ENCODE assay signal across 9 cellular contexts in the genomic region with DNA sequence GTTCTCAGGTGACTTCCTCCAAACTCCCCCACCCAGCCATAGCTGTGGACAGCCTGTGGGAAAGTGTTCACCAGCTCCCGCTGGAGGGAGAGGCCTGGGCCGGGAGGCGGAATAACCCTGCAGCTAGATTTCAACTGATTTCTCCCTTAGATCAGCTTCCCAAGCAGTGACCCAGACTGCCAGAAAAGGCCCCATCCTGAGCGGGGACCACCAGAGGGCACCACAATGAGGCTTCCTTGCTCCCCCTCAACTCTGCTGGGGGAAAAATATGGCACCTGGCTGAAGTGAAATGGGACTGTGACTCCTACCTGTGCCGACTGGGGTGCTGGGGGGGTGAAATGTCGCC. TPM values are rescaled to one million over a fixed set of nuclear protein-coding genes. Genes with fewer than 3 reads are reported as not detected.
DNase-seq lines count a peak whose midpoint lies in the region; ATAC-seq and TF ChIP-seq lines count a peak whose summit lies in the region.
"Had no signal": no experiment of that assay in that cellular context is flagged by ENCODE, and none has a peak within 500 bp of the region (broad histone marks: within the 10 kb centered on the region; RNA-seq: fewer than 3 reads in every experiment).

No MANE protein-coding gene starts in this region.

- H3K36me3 ChIP-seq in iPS DF 6.9 (ENCODE audit: control insufficient read depth, insufficient read depth, low read length), result no peaks in the 10 kb centered on the region
- no peaks in the 10 kb centered on the region for H3K36me3 ChIP-seq in thoracic aorta
- no peaks in the 10 kb centered on the region for H3K36me3 ChIP-seq in gastroesophageal sphincter

- peaks cover 42% of the 10 kb centered on the region for H3K27me3 ChIP-seq in iPS DF 6.9 (ENCODE audit: control insufficient read depth, insufficient read depth, low read length)
- H3K27me3 ChIP-seq in thoracic aorta (replicated peaks; ENCODE audit: insufficient read depth), result peaks cover 24% of the 10 kb centered on the region
- H3K27me3 ChIP-seq in gastroesophageal sphincter, result peaks cover 100% of the 10 kb centered on the region

- intact Hi-C loops in activated B cell treated with CpG ODN at 0.5 μM for 24 hours (cut with micrococcal nuclease), result loop anchor here (2.0 kb wide), 1 partner anchor 15 kb away; no protein-coding TSS in a partner anchor

- no CpG with 5 or more reads among the region's 6 CpGs for WGBS in iPS DF 6.9 (ENCODE audit: insufficient coverage, insufficient read length)
- 0% methylated on average over 1 of the region's 6 CpGs; no CpG with 5 or more reads in 1 of the 2 donors for WGBS in gastroesophageal sphincter (ENCODE audit: low coverage in 1 of 2), 2 donors

- ATAC-seq in activated B cell treated with CpG ODN at 0.5 μM for 24 hours (ENCODE audit: low read depth) (peak; percentile 43), thoracic aorta (ENCODE audit: insufficient number of reproducible peaks, low FRiP score, low read depth) (no peak), HG02981 (IDR thresholded peaks at IDR 0.05; ENCODE audit: unreplicated experiment) (no peak), gastroesophageal sphincter (no peak), HG02571 (IDR thresholded peaks at IDR 0.05; ENCODE audit: unreplicated experiment) (no peak)

- CTCF ChIA-PET in activated B cell treated with CpG ODN at 0.5 μM for 24 hours (lab: Charles Lee), result interaction anchor here (0.7 to 1.6 kb wide), 11 partner anchors 10 to 188 kb away, joined by 3 to 16 read pairs (median 3); no protein-coding TSS in a partner anchor

- H3K27me3 Mint-ChIP-seq in activated B cell treated with CpG ODN at 0.5 μM for 24 hours, result peaks cover 81% of the 10 kb centered on the region

- no peak for TF ChIP-seq EP300 in gastroesophageal sphincter (IDR thresholded peaks at IDR 0.05)

- peaks cover 8% of the 10 kb centered on the region; the same call in 1 of the 2 replicates for H3K4me1 ChIP-seq in iPS DF 6.9 (ENCODE audit: control insufficient read depth, insufficient read depth, low read length)
- H3K4me1 ChIP-seq in thoracic aorta (ENCODE audit: control insufficient read depth in 1 of 2, low read depth in 2 of 2), result peaks cover 20 to 21% of the 10 kb centered on the region in 2 donors
- peaks cover 0 to 27% (median 21%) of the 10 kb centered on the region in 3 donors for H3K4me1 ChIP-seq in gastroesophageal sphincter

- H3K27ac ChIP-seq in iPS DF 6.9 (ENCODE audit: low read length), result no peak overlapping the region
- H3K27ac ChIP-seq in thoracic aorta, result peak overlapping the region in 1 of 2 donors; percentile 42
- no peak overlapping the region for H3K27ac ChIP-seq in gastroesophageal sphincter

- peak; percentile 11 for DNase-seq in activated effector memory CD4-positive, alpha-beta T cell treated with Interleukin-2 at 50 U/mL for 16 hours
- no peak for DNase-seq in activated effector memory CD4-positive, alpha-beta T cell treated with anti-CD3 and anti-CD28 coated beads, Interleukin-2, amount 50 U/mL, for 16 hours
- DNase-seq in activated B cell treated with CpG ODN at 0.5 μM for 24 hours, result peak; percentile 33
- DNase-seq in iPS DF 6.9 (ENCODE audit: low read depth, low spot score), result no peak
- no peak for DNase-seq in thoracic aorta (ENCODE audit: low spot score)

- POLR2A ChIA-PET in activated B cell treated with CpG ODN at 0.5 μM for 24 hours (lab: Charles Lee), result interaction anchor here (0.5 to 1.9 kb wide), 3 partner anchors 34 to 81 kb away, joined by 3 to 5 read pairs (median 4); a partner anchor contains a TSS

- no peak overlapping the region for H3K27ac Mint-ChIP-seq in activated B cell treated with CpG ODN at 0.5 μM for 24 hours

- peaks cover 23% of the 10 kb centered on the region for H3K4me1 Mint-ChIP-seq in activated B cell treated with CpG ODN at 0.5 μM for 24 hours

- TF ChIP-seq POLR2A in gastroesophageal sphincter (IDR thresholded peaks at IDR 0.05), result no peak

- no peak for TF ChIP-seq CTCF in activated B cell treated with CpG ODN at 0.5 μM for 24 hours (IDR thresholded peaks at IDR 0.05)
- TF ChIP-seq CTCF in thoracic aorta (IDR thresholded peaks at IDR 0.05), result no peak
- no peak for TF ChIP-seq CTCF in gastroesophageal sphincter (IDR thresholded peaks at IDR 0.05)

- H3K4me3 Mint-ChIP-seq in activated B cell treated with CpG ODN at 0.5 μM for 24 hours, result peak overlapping the region; percentile 89

- H3K4me3 ChIP-seq in iPS DF 6.9 (ENCODE audit: low read length) (peak overlapping the region; percentile 4; the same call in 1 of the 2 replicates), thoracic aorta (peak overlapping the region; percentile 67), gastroesophageal sphincter (peak overlapping the region in 1 of 2 donors; percentile 44)

- peaks cover 2% of the 10 kb centered on the region for H3K36me3 Mint-ChIP-seq in activated B cell treated with CpG ODN at 0.5 μM for 24 hours (ENCODE audit: low read depth)

- H3K9me3 Mint-ChIP-seq in activated B cell treated with CpG ODN at 0.5 μM for 24 hours, result no peaks in the 10 kb centered on the region

- H3K9me3 ChIP-seq in iPS DF 6.9 (ENCODE audit: control insufficient read depth, insufficient read depth, low read length) (no peaks in the 10 kb centered on the region), thoracic aorta (no peaks in the 10 kb centered on the region), gastroesophageal sphincter (no peaks in the 10 kb centered on the region)

RNA-seq across cellular contexts. Expression of a gene that starts 50.8 kb away (rescaled TPM):
- not detected in 2 replicates for total RNA-seq in activated B cell treated with CpG ODN at 0.5 μM for 24 hours
- total RNA-seq in thoracic aorta, result not detected
- not detected for total RNA-seq in gastroesophageal sphincter
- total RNA-seq: T-helper 2 cell treated with Interferon-gamma antibody and Interleukin-4, amounts not matched to agents 100 ng/mL and 5 ng/mL, for 36 hours had no signal

Comparison
In these comparisons a context has a peak if more than half of its experiments do, and no peak if none do; other contexts are left out.
1. DNase-seq: peak in activated effector memory CD4-positive, alpha-beta T cell treated with Interleukin-2 at 50 U/mL for 16 hours (single experiment) and activated B cell treated with CpG ODN at 0.5 μM for 24 hours (single experiment); none in activated effector memory CD4-positive, alpha-beta T cell treated with anti-CD3 and anti-CD28 coated beads, Interleukin-2, amount 50 U/mL, for 16 hours (single experiment), iPS DF 6.9 (single experiment) and thoracic aorta (single experiment).